Comparison of ENCODE assay signal across 8 cellular contexts in the genomic region with DNA sequence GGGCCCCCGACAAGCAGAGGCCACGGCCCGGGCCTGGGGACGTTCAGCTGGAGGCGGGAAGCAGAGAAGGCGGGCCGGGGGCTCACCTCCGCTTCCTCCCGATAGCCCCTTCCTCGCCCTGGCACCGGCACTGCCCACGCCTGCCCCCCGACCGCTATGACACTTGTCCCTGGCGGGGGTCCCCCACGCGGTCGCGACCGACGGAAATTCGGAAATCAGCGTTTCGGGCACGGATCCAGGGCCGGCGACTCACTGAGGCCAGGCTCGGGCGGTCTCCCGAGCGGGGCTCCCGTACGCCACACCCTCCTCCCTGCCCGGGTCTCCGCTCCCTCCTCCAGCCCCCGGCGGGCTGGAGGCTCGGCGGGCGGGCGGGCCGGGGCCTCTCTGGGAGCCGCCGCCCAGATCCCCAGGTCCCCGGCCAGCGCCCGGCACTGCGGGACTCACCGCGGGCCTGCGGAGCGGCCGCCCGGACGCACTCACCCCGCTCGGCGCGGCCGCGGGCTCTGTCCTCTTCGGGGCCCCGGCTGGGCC. TPM values are rescaled to one million over a fixed set of nuclear protein-coding genes. Genes with fewer than 3 reads are reported as not detected.
DNase-seq lines count a peak whose midpoint lies in the region; ATAC-seq and TF ChIP-seq lines count a peak whose summit lies in the region.

No MANE protein-coding gene starts in this region.

- ATAC-seq in heart left ventricle: peak in 3 of 4 donors; percentile 51 to 61 (median 52)
- ATAC-seq in HG02970 (IDR thresholded peaks at IDR 0.05; ENCODE audit: low FRiP score, unreplicated experiment): no peak

- DNase-seq in NCI-H510A treated with DMSO at 0.1 percent for 48 hours (lab: John Stamatoyannopoulos, UW) (peak; percentile 28), NCI-H510A (lab: John Stamatoyannopoulos, UW) (no peak), heart left ventricle (peak; percentile 49 to 75 (median 54)), prostate gland (ENCODE audit: low spot score) (no peak), NCI-H2107 (lab: John Stamatoyannopoulos, UW) (no peak)
- no peak for DNase-seq in Jurkat, Clone E6-1 (ENCODE audit: low read depth, low spot score)
- DNase-seq in activated effector memory CD4-positive, alpha-beta T cell treated with anti-CD3 and anti-CD28 coated beads, Interleukin-2, amount 50 U/mL, for 16 hours: peak; percentile 70

- H3K4me1 ChIP-seq in heart left ventricle: peaks cover 0 to 34% (median 22%) of the 10 kb centered on the region in 12 donors
- peaks cover 6% of the 10 kb centered on the region for H3K4me1 ChIP-seq in prostate gland (replicated peaks)

- WGBS in heart left ventricle, 4 donors: 0 to 2% (median 1%) methylated on average over 2 to 63 of the region's 63 CpGs
- 2% methylated on average over 18 of the region's 63 CpGs for WGBS in prostate gland

- peak overlapping the region in 11 of 12 donors; percentile 62 to 91 (median 82) for H3K27ac ChIP-seq in heart left ventricle
- peak overlapping the region; percentile 69 to 74 for H3K27ac ChIP-seq in prostate gland

- peaks cover 0 to 5% (median 0%) of the 10 kb centered on the region in 9 donors for H3K27me3 ChIP-seq in heart left ventricle
- no peaks in the 10 kb centered on the region for H3K27me3 ChIP-seq in prostate gland (replicated peaks; ENCODE audit: insufficient read depth)

- TF ChIP-seq CTCF in heart left ventricle (IDR thresholded peaks at IDR 0.05) (no peak), prostate gland (IDR thresholded peaks at IDR 0.05) (no peak)

- H3K9me3 ChIP-seq in heart left ventricle (no peaks in the 10 kb centered on the region), prostate gland (no peaks in the 10 kb centered on the region)

- intact Hi-C loops in heart left ventricle (cut with DNase I) (loop anchor here in 9 of 10 donors (2.0 to 10.0 kb wide), 8 partner anchors 38 to 173 kb away; a partner anchor contains a TSS), prostate gland (cut with DNase I) (loop anchor here (2.0 to 5.0 kb wide), 2 partner anchors 82 to 168 kb away; a partner anchor contains a TSS)

- H3K4me3 ChIP-seq in Jurkat, Clone E6-1 (ENCODE audit: low read length): peak overlapping the region; percentile 71
- H3K4me3 ChIP-seq in heart left ventricle: peak overlapping the region; percentile 64 to 90 (median 70)
- peak overlapping the region; percentile 70 to 73 for H3K4me3 ChIP-seq in prostate gland

- TF ChIP-seq POLR2A in heart left ventricle (IDR thresholded peaks at IDR 0.05) (no peak), prostate gland (IDR thresholded peaks at IDR 0.05) (no peak)

- peaks cover 0 to 14% (median 3%) of the 10 kb centered on the region in 9 donors for H3K36me3 ChIP-seq in heart left ventricle
- H3K36me3 ChIP-seq in prostate gland: no peaks in the 10 kb centered on the region

RNA-seq across cellular contexts. Expression of a gene that starts 0.6 kb away (rescaled TPM):
- polyA plus RNA-seq in Jurkat, Clone E6-1 (2012; ENCODE audit: insufficient read depth, insufficient read length): 17.1 TPM
- 10 to 100 TPM; 13.2 to 28.5 (median 20.7) TPM for total RNA-seq in heart left ventricle
- 10 to 100 TPM; 12.0 to 13.0 TPM for polyA plus RNA-seq in heart left ventricle
- total RNA-seq in prostate gland: 10 to 100 TPM in 1 of 2 donors, 1 to 10 TPM in 1; 2.4 to 15.7 TPM

Comparison
In these comparisons a context has a peak if more than half of its experiments do, and no peak if none do; other contexts are left out.
1. DNase-seq: peak in NCI-H510A treated with DMSO at 0.1 percent for 48 hours (single experiment), activated effector memory CD4-positive, alpha-beta T cell treated with anti-CD3 and anti-CD28 coated beads, Interleukin-2, amount 50 U/mL, for 16 hours (single experiment) and heart left ventricle (5 of 5); none in NCI-H510A (single experiment), Jurkat, Clone E6-1 (single experiment), prostate gland (single experiment) and NCI-H2107 (single experiment).
2. Peak in every context shown above with its lines, with median percentiles within 50 percentile points of each other: H3K4me3 ChIP-seq.